13 cellular contexts compared by ENCODE assay signal in the genomic region with DNA sequence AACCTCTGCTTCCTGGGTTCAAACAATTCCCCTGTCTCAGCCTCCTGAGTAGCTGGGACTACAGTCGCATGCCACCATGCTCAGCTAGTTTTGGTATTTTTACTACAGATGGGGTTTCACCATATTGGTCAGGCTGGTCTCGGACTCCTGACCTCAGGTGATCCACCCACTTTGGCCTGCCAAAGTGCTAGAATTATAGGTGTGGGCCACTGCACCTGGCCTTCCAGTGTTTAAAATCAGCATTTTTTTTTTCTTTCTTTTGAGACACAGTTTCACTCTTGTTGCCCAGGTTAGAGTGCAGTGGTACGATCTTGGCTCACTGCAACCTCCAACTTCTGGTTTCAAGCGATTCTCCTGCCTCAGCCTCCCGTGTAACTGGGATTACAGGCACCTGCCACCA. TPM values are rescaled to one million over a fixed set of nuclear protein-coding genes. Genes with fewer than 3 reads are reported as not detected.
"Had no signal": no experiment of that assay in that cellular context is flagged by ENCODE, and none has a peak within 500 bp of the region (broad histone marks: within the 10 kb centered on the region; RNA-seq: fewer than 3 reads in every experiment).

No MANE protein-coding gene starts in this region.

RNA-seq across cellular contexts. Expression of a gene that starts 5.3 kb away (rescaled TPM):
- total RNA-seq: activated CD4-positive, alpha-beta memory T cell treated with anti-CD3 and anti-CD28 coated beads for 36 hours; activated naive CD4-positive, alpha-beta T cell treated with anti-CD3 and anti-CD28 coated beads for 36 hours; activated naive CD4-positive, alpha-beta T cell treated with anti-CD3 and anti-CD28 coated beads, Interleukin-2, amount 50 U/mL, for 72 hours; activated T-cell treated with anti-CD3 and anti-CD28 coated beads, Interleukin-2, amount 50 U/mL, for 4 hours; activated T-helper 1 cell treated with anti-CD3 and anti-CD28 coated beads, Interleukin-12 subunit alpha, Interleukin-12 subunit beta, Interleukin-2, Interleukin-4 antibody, amounts not matched to agents 30 ng/mL and 10 ng/mL and 1 ng/mL, durations not matched to agents 14 hours and 24 hours and 36 hours; adrenal gland; astrocyte; body of pancreas; cardiac septum; MCF 10A; SJSA1; WTC11 had no signal
- polyA plus RNA-seq: SK-N-SH had no signal
